Comparison of ENCODE assay signal across 21 cellular contexts in genomic region chr3:151919030-151919328, GRCh38. TPM values are rescaled to one million over a fixed set of nuclear protein-coding genes. Genes with fewer than 3 reads are reported as not detected.
"Had no signal": no experiment of that assay in that cellular context is flagged by ENCODE, and none has a peak within 500 bp of the region (broad histone marks: within the 10 kb centered on the region; RNA-seq: fewer than 3 reads in every experiment).

No MANE protein-coding gene starts in this region.

- H3K27ac ChIP-seq: left lung, upper lobe of right lung had no signal

- H3K4me1 ChIP-seq: left lung, upper lobe of right lung had no signal

- DNase-seq: activated CD4-positive, alpha-beta memory T cell treated with anti-CD3 and anti-CD28 coated beads, Interleukin-2, amount 10 ng/mL, durations not matched to agents 7 days and 5 days; activated CD4-positive, alpha-beta T cell treated with anti-CD3 and anti-CD28 coated beads for 48 hours; activated CD8-positive, alpha-beta memory T cell treated with anti-CD3 and anti-CD28 coated beads, Interleukin-2, amount 10 ng/mL, durations not matched to agents 7 days and 5 days; activated effector memory CD4-positive, alpha-beta T cell treated with Interleukin-2 at 50 U/mL for 16 hours; activated naive CD4-positive, alpha-beta T cell treated with anti-CD3 and anti-CD28 coated beads, Interleukin-2, amount 10 ng/mL, durations not matched to agents 7 days and 5 days; activated naive CD8-positive, alpha-beta T cell treated with anti-CD3 and anti-CD28 coated beads, Interleukin-2, amount 50 U/mL, for 24 hours; activated T-cell treated with anti-CD3 and anti-CD28 coated beads, Interleukin-2, amount 50 U/mL, for 1 hour; dorsolateral prefrontal cortex; foreskin melanocyte; kidney; retina; stimulated activated CD4-positive, alpha-beta T cell treated with anti-CD3 and anti-CD28 coated beads, Interleukin-12 subunit alpha, Interleukin-12 subunit beta, amount 100 ng/mL, for 4 hours; stimulated activated CD4-positive, alpha-beta T cell treated with anti-CD3 and anti-CD28 coated beads, Interleukin-1b, Interleukin-23, amount 100 ng/mL, for 48 hours; stimulated activated CD8-positive, alpha-beta memory T cell treated with anti-CD3 and anti-CD28 coated beads, Interleukin-4, amount 100 ng/mL, for 48 hours; stimulated activated naive CD4-positive, alpha-beta T cell treated with Interleukin-2 at 50 U/mL for 16 hours; upper lobe of right lung had no signal

- H3K36me3 Mint-ChIP-seq: activated CD8-positive, alpha-beta memory T cell treated with anti-CD3 and anti-CD28 coated beads, Interleukin-2, amount 10 ng/mL, durations not matched to agents 7 days and 5 days; activated naive CD4-positive, alpha-beta T cell treated with anti-CD3 and anti-CD28 coated beads, Interleukin-2, amount 10 ng/mL, durations not matched to agents 7 days and 5 days; brain had no signal

- H3K9me3 ChIP-seq: left lung, upper lobe of right lung had no signal

- ATAC-seq: activated naive CD8-positive, alpha-beta T cell treated with anti-CD3 and anti-CD28 coated beads, Interleukin-2, amount 50 U/mL, for 24 hours had no signal

- H3K4me3 ChIP-seq: dorsolateral prefrontal cortex, left lung, upper lobe of right lung had no signal

- H3K9me3 Mint-ChIP-seq: activated CD4-positive, alpha-beta memory T cell treated with anti-CD3 and anti-CD28 coated beads, Interleukin-2, amount 10 ng/mL, durations not matched to agents 7 days and 5 days; activated naive CD4-positive, alpha-beta T cell treated with anti-CD3 and anti-CD28 coated beads, Interleukin-2, amount 10 ng/mL, durations not matched to agents 7 days and 5 days; activated naive CD8-positive, alpha-beta T cell treated with anti-CD3 and anti-CD28 coated beads, Interleukin-2, amount 50 U/mL, for 24 hours had no signal

- H3K27me3 Mint-ChIP-seq: activated CD4-positive, alpha-beta memory T cell treated with anti-CD3 and anti-CD28 coated beads, Interleukin-2, amount 10 ng/mL, durations not matched to agents 7 days and 5 days; activated naive CD8-positive, alpha-beta T cell treated with anti-CD3 and anti-CD28 coated beads, Interleukin-2, amount 50 U/mL, for 24 hours; brain had no signal

- H3K4me1 Mint-ChIP-seq: activated CD4-positive, alpha-beta memory T cell treated with anti-CD3 and anti-CD28 coated beads, Interleukin-2, amount 10 ng/mL, durations not matched to agents 7 days and 5 days; activated CD8-positive, alpha-beta memory T cell treated with anti-CD3 and anti-CD28 coated beads, Interleukin-2, amount 10 ng/mL, durations not matched to agents 7 days and 5 days; activated naive CD4-positive, alpha-beta T cell treated with anti-CD3 and anti-CD28 coated beads, Interleukin-2, amount 10 ng/mL, durations not matched to agents 7 days and 5 days; activated naive CD8-positive, alpha-beta T cell treated with anti-CD3 and anti-CD28 coated beads, Interleukin-2, amount 50 U/mL, for 24 hours; brain had no signal

- H3K27ac Mint-ChIP-seq: activated CD4-positive, alpha-beta memory T cell treated with anti-CD3 and anti-CD28 coated beads, Interleukin-2, amount 10 ng/mL, durations not matched to agents 7 days and 5 days; activated CD8-positive, alpha-beta memory T cell treated with anti-CD3 and anti-CD28 coated beads, Interleukin-2, amount 10 ng/mL, durations not matched to agents 7 days and 5 days; activated naive CD4-positive, alpha-beta T cell treated with anti-CD3 and anti-CD28 coated beads, Interleukin-2, amount 10 ng/mL, durations not matched to agents 7 days and 5 days; activated naive CD8-positive, alpha-beta T cell treated with anti-CD3 and anti-CD28 coated beads, Interleukin-2, amount 50 U/mL, for 24 hours; brain had no signal

- H3K27me3 ChIP-seq: dorsolateral prefrontal cortex, left lung, upper lobe of right lung had no signal

- H3K36me3 ChIP-seq: left lung, upper lobe of right lung had no signal

- H3K4me3 Mint-ChIP-seq: activated CD4-positive, alpha-beta memory T cell treated with anti-CD3 and anti-CD28 coated beads, Interleukin-2, amount 10 ng/mL, durations not matched to agents 7 days and 5 days; activated CD8-positive, alpha-beta memory T cell treated with anti-CD3 and anti-CD28 coated beads, Interleukin-2, amount 10 ng/mL, durations not matched to agents 7 days and 5 days; activated naive CD4-positive, alpha-beta T cell treated with anti-CD3 and anti-CD28 coated beads, Interleukin-2, amount 10 ng/mL, durations not matched to agents 7 days and 5 days; activated naive CD8-positive, alpha-beta T cell treated with anti-CD3 and anti-CD28 coated beads, Interleukin-2, amount 50 U/mL, for 24 hours; brain had no signal

RNA-seq across cellular contexts. Expression of gene SUCNR1, which starts 45.5 kb away (rescaled TPM):
- total RNA-seq: activated CD4-positive, alpha-beta memory T cell treated with anti-CD3 and anti-CD28 coated beads, Interleukin-2, amount 10 ng/mL, durations not matched to agents 7 days and 5 days; activated CD8-positive, alpha-beta memory T cell treated with anti-CD3 and anti-CD28 coated beads, Interleukin-2, amount 10 ng/mL, durations not matched to agents 7 days and 5 days; lung microvascular endothelial cell; T-helper 2 cell treated with Interferon-gamma antibody and Interleukin-4, amounts not matched to agents 100 ng/mL and 5 ng/mL, for 36 hours had no signal
- polyA plus RNA-seq: neural cell had no signal
